11 cellular contexts compared by ENCODE assay signal in the genomic region with DNA sequence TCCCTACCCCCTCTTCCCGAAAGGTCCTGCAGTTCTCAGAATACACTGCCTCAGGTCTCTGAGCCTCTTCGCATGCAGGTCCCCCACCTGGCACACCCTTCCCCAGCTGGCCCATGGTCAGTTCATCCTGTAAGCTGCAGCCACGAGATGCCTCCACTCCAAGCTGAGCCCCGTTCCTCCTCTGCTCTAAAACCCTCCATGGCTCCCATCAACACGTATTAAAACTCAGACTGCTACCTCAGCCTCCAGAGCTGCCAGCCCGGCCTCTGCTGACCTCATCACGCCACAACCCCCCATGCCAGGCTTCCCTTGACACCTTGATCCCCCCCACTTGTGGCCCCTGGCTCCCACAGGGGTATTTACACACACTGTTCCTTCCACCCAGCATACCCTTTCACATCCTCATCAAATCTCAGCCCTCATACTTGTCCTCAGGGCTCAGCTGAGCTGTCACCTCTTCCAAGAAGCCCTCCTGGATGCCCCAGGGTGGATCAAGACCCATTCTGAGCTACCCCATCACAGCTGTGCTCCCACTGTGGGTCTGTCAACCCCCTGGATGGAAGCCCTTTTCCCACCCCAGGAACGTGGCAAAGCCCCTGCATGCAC. TPM values are rescaled to one million over a fixed set of nuclear protein-coding genes. Genes with fewer than 3 reads are reported as not detected.
DNase-seq lines count a peak whose midpoint lies in the region; ATAC-seq lines count a peak whose summit lies in the region.
"Had no signal": no experiment of that assay in that cellular context is flagged by ENCODE, and none has a peak within 500 bp of the region (broad histone marks: within the 10 kb centered on the region; RNA-seq: fewer than 3 reads in every experiment).

No MANE protein-coding gene starts in this region.

- H3K27ac Mint-ChIP-seq in activated naive CD8-positive, alpha-beta T cell treated with anti-CD3 and anti-CD28 coated beads, Interleukin-2, amount 50 U/mL, for 24 hours = no peak overlapping the region
- H3K27ac Mint-ChIP-seq: activated naive CD4-positive, alpha-beta T cell treated with anti-CD3 and anti-CD28 coated beads, Interleukin-2, amount 50 U/mL, for 72 hours had no signal

- H3K79me2 ChIP-seq in GM23248 (ENCODE audit: insufficient read depth) = peaks cover 52% of the 10 kb centered on the region

- no peaks in the 10 kb centered on the region; the same call in 1 of the 2 replicates for H4K20me1 ChIP-seq in GM23248 (ENCODE audit: insufficient read depth)

- H3K4me1 Mint-ChIP-seq in activated naive CD8-positive, alpha-beta T cell treated with anti-CD3 and anti-CD28 coated beads, Interleukin-2, amount 50 U/mL, for 24 hours = peaks cover 22% of the 10 kb centered on the region

- H3K4me1 ChIP-seq in GM23248 (ENCODE audit: insufficient read depth) = peaks cover 4% of the 10 kb centered on the region; the same call in 1 of the 2 replicates
- peaks cover 6% of the 10 kb centered on the region; the same call in 1 of the 2 replicates for H3K4me1 ChIP-seq in iPS-20b (ENCODE audit: insufficient read depth, low read length)
- H3K4me1 ChIP-seq in skeletal muscle tissue (ENCODE audit: control insufficient read depth in 3 of 3, insufficient read depth in 3 of 3, low read length in 3 of 3) = peaks cover 38 to 58% (median 44%) of the 10 kb centered on the region in 3 donors

- 55 to 59% methylated on average over 8 of the region's 8 CpGs for WGBS in GM23248 (ENCODE audit: low coverage in 1 of 2, low lambda C conversion rate in 2 of 2, missing lambda C conversion rate in 2 of 2), 2 experiments

- peaks cover 19% of the 10 kb centered on the region for H3K27me3 Mint-ChIP-seq in activated naive CD8-positive, alpha-beta T cell treated with anti-CD3 and anti-CD28 coated beads, Interleukin-2, amount 50 U/mL, for 24 hours

- H3K27ac ChIP-seq in GM23248 (no peak overlapping the region), iPS-20b (ENCODE audit: low read length) (no peak overlapping the region), skeletal muscle tissue (ENCODE audit: low read depth, low read length) (no peak overlapping the region)

- no peaks in the 10 kb centered on the region for H3K36me3 ChIP-seq in GM23248 (ENCODE audit: low read depth)
- H3K36me3 ChIP-seq in iPS-20b (ENCODE audit: insufficient read depth, low read depth, low read length) = no peaks in the 10 kb centered on the region
- no peaks in the 10 kb centered on the region for H3K36me3 ChIP-seq in skeletal muscle tissue (ENCODE audit: control insufficient read depth in 3 of 3, insufficient read depth in 3 of 3, low read length in 3 of 3)
- no peaks in the 10 kb centered on the region for H3K36me3 ChIP-seq in H7 (replicated peaks; ENCODE audit: control insufficient read depth, insufficient read depth, low read length)

- H2AFZ ChIP-seq in GM23248 = no peak overlapping the region

- H3K27me3 ChIP-seq in GM23248 (replicated peaks; ENCODE audit: insufficient read depth) (no peaks in the 10 kb centered on the region), iPS-20b (ENCODE audit: insufficient read depth, low read length) (no peaks in the 10 kb centered on the region), skeletal muscle tissue (ENCODE audit: control insufficient read depth in 3 of 3, insufficient read depth in 3 of 3, low read length in 3 of 3) (peaks cover 0 to 3% (median 0%) of the 10 kb centered on the region in 3 donors), H7 (ENCODE audit: control insufficient read depth, insufficient read depth, low read length) (no peaks in the 10 kb centered on the region)

- no peaks in the 10 kb centered on the region for H3K9me3 ChIP-seq in GM23248 (ENCODE audit: low read depth)
- H3K9me3 ChIP-seq in iPS-20b (ENCODE audit: insufficient read depth, low read depth, low read length) = no peaks in the 10 kb centered on the region
- H3K9me3 ChIP-seq in skeletal muscle tissue (ENCODE audit: control insufficient read depth in 3 of 3, low read length in 3 of 3) = no peaks in the 10 kb centered on the region

- H3K4me3 Mint-ChIP-seq in activated naive CD8-positive, alpha-beta T cell treated with anti-CD3 and anti-CD28 coated beads, Interleukin-2, amount 50 U/mL, for 24 hours = peak overlapping the region; percentile 61

- H3K9ac ChIP-seq in GM23248 (peak overlapping the region; percentile 85), iPS-20b (ENCODE audit: low read depth, low read length) (peak overlapping the region; percentile 70; the same call in 1 of the 2 replicates), skeletal muscle tissue (ENCODE audit: low read depth in 1 of 3, low read length in 3 of 3) (peak overlapping the region; percentile 74 to 83 (median 76))

- in situ Hi-C loops in GM23248 (cut with MboI) = no loop called here

- no peak for ATAC-seq in activated naive CD8-positive, alpha-beta T cell treated with anti-CD3 and anti-CD28 coated beads, Interleukin-2, amount 50 U/mL, for 24 hours
- ATAC-seq in GM18907 (IDR thresholded peaks at IDR 0.05; ENCODE audit: unreplicated experiment) = no peak
- ATAC-seq: activated naive CD4-positive, alpha-beta T cell treated with anti-CD3 and anti-CD28 coated beads, Interleukin-2, amount 50 U/mL, for 72 hours had no signal

- H3K9me3 Mint-ChIP-seq in activated naive CD8-positive, alpha-beta T cell treated with anti-CD3 and anti-CD28 coated beads, Interleukin-2, amount 50 U/mL, for 24 hours = no peaks in the 10 kb centered on the region
- H3K9me3 Mint-ChIP-seq: activated naive CD4-positive, alpha-beta T cell treated with anti-CD3 and anti-CD28 coated beads, Interleukin-2, amount 50 U/mL, for 72 hours had no signal

- peak overlapping the region; percentile 88 for H3K4me2 ChIP-seq in GM23248 (ENCODE audit: unreplicated experiment)

- no peaks in the 10 kb centered on the region for H3K36me3 Mint-ChIP-seq in activated naive CD8-positive, alpha-beta T cell treated with anti-CD3 and anti-CD28 coated beads, Interleukin-2, amount 50 U/mL, for 24 hours (ENCODE audit: low read depth)
- H3K36me3 Mint-ChIP-seq: activated naive CD4-positive, alpha-beta T cell treated with anti-CD3 and anti-CD28 coated beads, Interleukin-2, amount 50 U/mL, for 72 hours had no signal

- H3K4me3 ChIP-seq in GM23248 = peak overlapping the region; percentile 81
- peak overlapping the region; percentile 69; the same call in 1 of the 2 replicates for H3K4me3 ChIP-seq in iPS-20b (ENCODE audit: low read length)
- peak overlapping the region; percentile 75 to 83 (median 79) for H3K4me3 ChIP-seq in skeletal muscle tissue (ENCODE audit: low read length in 3 of 3)
- no peak overlapping the region for H3K4me3 ChIP-seq in H7 (ENCODE audit: insufficient read depth, low read depth, low read length)

- no peaks in the 10 kb centered on the region for H3K9me2 ChIP-seq in GM23248 (ENCODE audit: insufficient read depth)

- DNase-seq in GM23248 (no peak), iPS-NIHi11 (ENCODE audit: low spot score) (no peak), H7 (no peak), COR-L47 (lab: John Stamatoyannopoulos, UW) (no peak)
- DNase-seq in activated naive CD8-positive, alpha-beta T cell treated with anti-CD3 and anti-CD28 coated beads, Interleukin-2, amount 50 U/mL, for 24 hours = no peak
- DNase-seq: NCI-H2227 treated with DMSO at 0.1 percent for 48 hours; stimulated activated CD4-positive, alpha-beta T cell treated with anti-CD3 and anti-CD28 coated beads, Interleukin-4, amount 100 ng/mL, for 24 hours had no signal

- H3F3A ChIP-seq in GM23248 (ENCODE audit: insufficient read depth) = no peaks in the 10 kb centered on the region

RNA-seq across cellular contexts. Expression of a gene that starts 48.9 kb away (rescaled TPM):
- 196 and 215 TPM in 2 replicates for total RNA-seq in GM23248 (2014; rRNA removed; shearing (Covaris generic))
- polyA plus RNA-seq in GM23248 (2016; fragmentation: Nextera tagmentation; extraction: Ambion mirVana) = 20.2 and 21.7 TPM in 2 replicates
- 79.9 TPM for total RNA-seq in skeletal muscle tissue
- total RNA-seq in H7 (2014; rRNA removed; shearing (Covaris generic)) = 130 and 156 TPM in 2 replicates
